In the genomic region with DNA sequence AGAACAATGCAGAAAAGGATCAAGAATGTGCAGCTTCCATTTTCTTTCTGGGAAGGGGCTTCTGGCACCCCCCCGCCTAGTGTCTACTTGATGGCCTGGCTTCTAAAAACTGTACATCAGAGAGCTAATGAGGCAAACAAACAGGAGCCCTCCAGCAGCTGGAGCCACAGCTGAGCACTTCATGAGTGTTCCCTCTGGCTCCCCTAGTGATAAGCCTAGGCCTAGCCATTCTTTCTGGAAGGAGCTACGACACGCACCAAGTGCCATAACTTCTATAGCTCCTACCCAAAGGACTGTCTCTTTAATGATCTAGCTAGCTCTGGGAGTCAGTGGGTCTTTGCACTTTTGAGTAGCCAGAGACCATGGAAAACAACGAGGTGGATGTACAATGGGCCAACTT, we compare ENCODE assay signal across 17 cellular contexts.
DNase-seq lines count a peak whose midpoint lies in the region; TF ChIP-seq lines count a peak whose summit lies in the region.
"Had no signal": no experiment of that assay in that cellular context is flagged by ENCODE, and none has a peak within 500 bp of the region (broad histone marks: within the 10 kb centered on the region; RNA-seq: fewer than 3 reads in every experiment).

No MANE protein-coding gene starts in this region.

- CTCF ChIA-PET in AG04450 (lab: Charles Lee): no interaction called here
- CTCF ChIA-PET in SK-N-SH (lab: Yijun Ruan, JAX): no interaction called here

- 13% methylated on average over 4 of the region's 4 CpGs for WGBS in SK-N-SH (ENCODE audit: low lambda C conversion rate)

- no peaks in the 10 kb centered on the region for H3K27me3 Mint-ChIP-seq in glutamatergic neuron (ENCODE audit: unreplicated experiment)
- no peaks in the 10 kb centered on the region for H3K27me3 Mint-ChIP-seq in activated naive CD8-positive, alpha-beta T cell treated with anti-CD3 and anti-CD28 coated beads for 36 hours
- H3K27me3 Mint-ChIP-seq: IgD-negative memory B cell had no signal

- H2AFZ ChIP-seq in SK-N-SH (ENCODE audit: low read depth): no peak overlapping the region
- H2AFZ ChIP-seq: GM23248 had no signal

- POLR2A ChIA-PET in AG04450 (lab: Yijun Ruan, JAX): no interaction called here
- POLR2A ChIA-PET in SK-N-SH (lab: Yijun Ruan, JAX): no interaction called here

- peaks cover 4% of the 10 kb centered on the region for H3K4me1 Mint-ChIP-seq in glutamatergic neuron (ENCODE audit: low read depth, unreplicated experiment)
- H3K4me1 Mint-ChIP-seq in activated naive CD8-positive, alpha-beta T cell treated with anti-CD3 and anti-CD28 coated beads for 36 hours: no peaks in the 10 kb centered on the region
- H3K4me1 Mint-ChIP-seq: IgD-negative memory B cell had no signal

- no peaks in the 10 kb centered on the region for H4K20me1 ChIP-seq in SK-N-SH (ENCODE audit: insufficient read depth)
- H4K20me1 ChIP-seq: BLaER1 treated with 17β-estradiol and CSF1 and Interleukin-3, amounts not matched to agents 10 nM and 100 nM had no signal

- H3K4me3 Mint-ChIP-seq in glutamatergic neuron (ENCODE audit: unreplicated experiment): no peak overlapping the region
- no peak overlapping the region for H3K4me3 Mint-ChIP-seq in activated naive CD8-positive, alpha-beta T cell treated with anti-CD3 and anti-CD28 coated beads for 36 hours
- H3K4me3 Mint-ChIP-seq: IgD-negative memory B cell; T-helper 1 cell treated with Interleukin-12 subunit alpha and Interleukin-12 subunit beta and Interleukin-4 antibody, amounts not matched to agents 30 μg/mL and 1 μg/mL, for 36 hours had no signal

- H3K27me3 ChIP-seq in AG04450 (ENCODE audit: control insufficient read depth, insufficient read depth, low read length) (no peaks in the 10 kb centered on the region), SK-N-SH (ENCODE audit: insufficient read depth) (no peaks in the 10 kb centered on the region)
- H3K27me3 ChIP-seq: BLaER1 treated with 17β-estradiol and CSF1 and Interleukin-3, amounts not matched to agents 10 nM and 100 nM had no signal

- H3K79me2 ChIP-seq in SK-N-SH (ENCODE audit: insufficient read depth): no peaks in the 10 kb centered on the region

- no peaks in the 10 kb centered on the region for H3K9me3 Mint-ChIP-seq in glutamatergic neuron (ENCODE audit: unreplicated experiment)
- H3K9me3 Mint-ChIP-seq in activated naive CD8-positive, alpha-beta T cell treated with anti-CD3 and anti-CD28 coated beads for 36 hours: peaks cover 19% of the 10 kb centered on the region

- 0 out of 2 replicates have a peak, but pooled peaks have one; percentile 5 for TF ChIP-seq CTCF in AG04450 (IDR thresholded peaks at IDR 0.05; ENCODE audit: low read depth, low read length)
- TF ChIP-seq CTCF in GM12864 (IDR thresholded peaks at IDR 0.05; ENCODE audit: low read depth, low read length, missing control alignments): peak; percentile 9
- peak; percentile 32 for TF ChIP-seq CTCF in glutamatergic neuron (IDR thresholded peaks at IDR 0.05; ENCODE audit: partially characterized antibody, unreplicated experiment)
- TF ChIP-seq CTCF in SK-N-SH (IDR thresholded peaks at IDR 0.05): no peak; the same call in 1 of the 2 replicates

- no peak for TF ChIP-seq RAD21 in SK-N-SH (IDR thresholded peaks at IDR 0.05; ENCODE audit: low read length)

- H3K36me3 ChIP-seq in SK-N-SH (replicated peaks in 1 of 2; ENCODE audit: control insufficient read depth in 1 of 2, insufficient read depth in 2 of 2, low read length in 1 of 2): peaks cover 0 to 3% of the 10 kb centered on the region in 2 experiments
- H3K36me3 ChIP-seq: BLaER1 treated with 17β-estradiol and CSF1 and Interleukin-3, amounts not matched to agents 10 nM and 100 nM had no signal

- DNase-seq in AG04450 (ENCODE audit: low read depth, low spot score) (no peak), GM12864 (ENCODE audit: low read depth) (no peak), NCI-H2171 (lab: John Stamatoyannopoulos, UW) (peak; percentile 39), glutamatergic neuron (peak; percentile 22), SK-N-SH (no peak), C1 segment of cervical spinal cord (lab: John Stamatoyannopoulos, UW) (no peak)
- no peak for DNase-seq in activated naive CD8-positive, alpha-beta T cell treated with anti-CD3 and anti-CD28 coated beads for 36 hours
- no peak for DNase-seq in stimulated activated CD4-positive, alpha-beta T cell treated with anti-CD3 and anti-CD28 coated beads, Interleukin-2, amount 100 ng/mL, for 48 hours
- DNase-seq: DMS153, GM23248, NCI-H1417, NCI-H1930, NCI-H2227 treated with DMSO at 0.1 percent for 48 hours, NCI-H524 treated with DMSO at 0.1 percent for 48 hours had no signal

- no peak overlapping the region for H3K27ac ChIP-seq in AG04450 (ENCODE audit: low read depth, low read length)
- H3K27ac ChIP-seq in SK-N-SH (ENCODE audit: low read depth in 2 of 2, low read length in 1 of 2): no peak overlapping the region
- H3K27ac ChIP-seq: BLaER1 treated with 17β-estradiol and CSF1 and Interleukin-3, amounts not matched to agents 10 nM and 100 nM; GM23248 had no signal

- H3K9ac ChIP-seq in SK-N-SH: no peak overlapping the region
- H3K9ac ChIP-seq: BLaER1 treated with 17β-estradiol and CSF1 and Interleukin-3, amounts not matched to agents 10 nM and 100 nM; GM23248 had no signal

- H3F3A ChIP-seq in SK-N-SH (replicated peaks; ENCODE audit: insufficient read depth): no peaks in the 10 kb centered on the region

- no peaks in the 10 kb centered on the region for H3K4me1 ChIP-seq in SK-N-SH (ENCODE audit: control insufficient read depth in 1 of 2, insufficient read depth in 2 of 2, low read depth in 1 of 2, low read length in 1 of 2)
- H3K4me1 ChIP-seq: BLaER1 treated with 17β-estradiol and CSF1 and Interleukin-3, amounts not matched to agents 10 nM and 100 nM had no signal

- H3K4me3 ChIP-seq in AG04450 (ENCODE audit: low read depth, low read length): no peak overlapping the region
- no peak overlapping the region for H3K4me3 ChIP-seq in GM12864 (ENCODE audit: low read depth, low read length)
- no peak overlapping the region for H3K4me3 ChIP-seq in SK-N-SH (ENCODE audit: low read depth in 2 of 2, low read length in 1 of 2)
- H3K4me3 ChIP-seq: BLaER1 treated with 17β-estradiol and CSF1 and Interleukin-3, amounts not matched to agents 10 nM and 100 nM; GM23248 had no signal

- no peak overlapping the region for H3K4me2 ChIP-seq in SK-N-SH
- H3K4me2 ChIP-seq: BLaER1 treated with 17β-estradiol and CSF1 and Interleukin-3, amounts not matched to agents 10 nM and 100 nM had no signal

- H3K9me3 ChIP-seq in AG04450 (ENCODE audit: control insufficient read depth, insufficient read depth, low read length) (no peaks in the 10 kb centered on the region; the same call in 1 of the 2 replicates), SK-N-SH (0 out of 2 replicates have a peak, but pooled peaks cover 12% of the 10 kb centered on the region)

- peaks cover 7% of the 10 kb centered on the region for H3K36me3 Mint-ChIP-seq in glutamatergic neuron (ENCODE audit: unreplicated experiment)
- no peaks in the 10 kb centered on the region for H3K36me3 Mint-ChIP-seq in activated naive CD8-positive, alpha-beta T cell treated with anti-CD3 and anti-CD28 coated beads for 36 hours
- H3K36me3 Mint-ChIP-seq: IgD-negative memory B cell had no signal

- H3K9me2 ChIP-seq in SK-N-SH: no peaks in the 10 kb centered on the region

- no peak for TF ChIP-seq EP300 in SK-N-SH (IDR thresholded peaks at IDR 0.05; ENCODE audit: borderline replicate concordance in 1 of 2, low read depth in 1 of 2, low read length in 1 of 2)

- H3K27ac Mint-ChIP-seq in glutamatergic neuron (ENCODE audit: unreplicated experiment): peak overlapping the region; percentile 48
- H3K27ac Mint-ChIP-seq in activated naive CD8-positive, alpha-beta T cell treated with anti-CD3 and anti-CD28 coated beads for 36 hours: no peak overlapping the region
- H3K27ac Mint-ChIP-seq: IgD-negative memory B cell; T-helper 1 cell treated with Interleukin-12 subunit alpha and Interleukin-12 subunit beta and Interleukin-4 antibody, amounts not matched to agents 30 μg/mL and 1 μg/mL, for 36 hours had no signal

TF ChIP-seq in SK-N-SH, 30 proteins besides CTCF, POLR2A, EP300 and RAD21 (continues in another document):
- TF ChIP-seq FOSL2 (IDR thresholded peaks at IDR 0.05; ENCODE audit: borderline replicate concordance, low read depth) (no peak), PBX3 (IDR thresholded peaks at IDR 0.05) (no peak), FOXJ3 (CRISPR knock-in tag; IDR thresholded peaks at IDR 0.05) (no peak), MXI1 (IDR thresholded peaks at IDR 0.05; ENCODE audit: low read depth, low read length) (no peak), EZH2phosphoT487 (IDR thresholded peaks at IDR 0.05; ENCODE audit: borderline replicate concordance, low read depth) (no peak), TEAD4 (IDR thresholded peaks at IDR 0.05; ENCODE audit: borderline replicate concordance, insufficient read depth) (no peak)
- TF ChIP-seq, protein P1, sequence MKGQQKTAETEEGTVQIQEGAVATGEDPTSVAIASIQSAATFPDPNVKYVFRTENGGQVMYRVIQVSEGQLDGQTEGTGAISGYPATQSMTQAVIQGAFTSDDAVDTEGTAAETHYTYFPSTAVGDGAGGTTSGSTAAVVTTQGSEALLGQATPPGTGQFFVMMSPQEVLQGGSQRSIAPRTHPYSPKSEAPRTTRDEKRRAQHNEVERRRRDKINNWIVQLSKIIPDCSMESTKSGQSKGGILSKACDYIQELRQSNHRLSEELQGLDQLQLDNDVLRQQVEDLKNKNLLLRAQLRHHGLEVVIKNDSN (IDR thresholded peaks at IDR 0.05; ENCODE audit: borderline replicate concordance, low read depth): no peak

Comparison
In these comparisons a context has a peak if more than half of its experiments do, and no peak if none do; other contexts are left out.
1. DNase-seq: peak in NCI-H2171 (single experiment) and glutamatergic neuron (single experiment); none in AG04450 (single experiment), GM12864 (single experiment), SK-N-SH (single experiment), C1 segment of cervical spinal cord (0 of 14), activated naive CD8-positive, alpha-beta T cell treated with anti-CD3 and anti-CD28 coated beads for 36 hours (single experiment) and stimulated activated CD4-positive, alpha-beta T cell treated with anti-CD3 and anti-CD28 coated beads, Interleukin-2, amount 100 ng/mL, for 48 hours (0 of 2).